ENCODE assay signal across 11 cellular contexts in the genomic region with DNA sequence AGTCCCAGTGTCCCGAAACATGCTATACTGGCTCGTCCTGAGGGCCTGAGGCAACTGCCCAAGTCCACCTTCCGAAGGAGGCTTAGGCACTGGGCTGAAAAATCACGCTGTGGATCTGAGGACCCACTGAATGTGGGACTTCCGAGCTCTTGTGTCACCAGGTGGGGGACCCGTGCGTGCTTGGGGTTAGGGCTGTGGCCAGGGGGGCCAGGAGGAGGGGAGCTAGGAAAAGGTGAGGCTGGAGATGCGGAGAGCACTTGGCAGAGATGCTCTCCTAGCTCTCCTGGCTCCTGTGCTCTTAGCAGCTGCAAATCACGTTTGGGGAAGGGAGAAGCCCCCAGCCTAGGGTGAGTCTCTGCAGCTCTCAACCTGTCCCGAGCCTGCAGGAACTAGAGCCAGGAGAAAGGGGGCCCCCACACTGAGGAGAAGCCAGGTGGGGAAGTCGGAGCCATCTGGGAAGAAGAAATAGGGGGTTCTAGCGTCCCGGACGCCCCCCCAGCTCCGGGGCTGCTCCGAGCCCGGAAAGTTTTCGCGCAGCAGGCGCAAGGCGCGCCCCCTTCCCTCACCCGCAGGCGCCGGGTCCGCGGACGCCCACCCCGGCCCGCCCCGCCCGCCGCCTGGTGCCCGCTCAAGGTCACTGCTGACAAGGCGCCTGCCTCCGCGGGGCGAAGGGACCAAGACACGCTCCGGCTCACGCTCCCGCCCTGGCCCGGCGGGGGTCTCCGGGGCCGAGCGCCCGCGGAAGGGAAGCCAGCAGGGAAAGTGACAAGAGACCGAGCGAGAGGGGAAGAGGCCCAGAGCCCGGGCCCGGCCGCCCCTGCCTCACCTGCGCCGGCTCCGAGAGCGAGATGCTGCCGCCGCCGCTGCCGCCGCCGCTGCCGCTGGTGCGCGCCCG.
DNase-seq lines count a peak whose midpoint lies in the region; ATAC-seq, FAIRE-seq and TF ChIP-seq lines count a peak whose summit lies in the region.
"Had no signal": no experiment of that assay in that cellular context is flagged by ENCODE, and none has a peak within 500 bp of the region (broad histone marks: within the 10 kb centered on the region; RNA-seq: fewer than 3 reads in every experiment).

No MANE protein-coding gene starts in this region.

- H3K18ac ChIP-seq in mesendoderm (ENCODE audit: low read length), result no peak overlapping the region

- ATAC-seq in HepG2, result no peak
- ATAC-seq in right lobe of liver, result no peak
- no peak for ATAC-seq in GM19467 (IDR thresholded peaks at IDR 0.05; ENCODE audit: unreplicated experiment)

- no peak overlapping the region for H2AK5ac ChIP-seq in mesendoderm (ENCODE audit: low read length)

- no TSS peak for BruUV-seq in HepG2 (replicated peaks; lab: Mats Ljungman, UMichigan)

- peaks cover 8 to 45% of the 10 kb centered on the region in 2 experiments for H3K27me3 ChIP-seq in HepG2 (ENCODE audit: control insufficient read depth in 1 of 2, insufficient read depth in 2 of 2, low read length in 2 of 2)
- peaks cover 0 to 11% of the 10 kb centered on the region in 2 donors for H3K27me3 ChIP-seq in right lobe of liver
- peaks cover 4% of the 10 kb centered on the region for H3K27me3 ChIP-seq in mesendoderm (ENCODE audit: insufficient read depth, low read length, poor library complexity)
- H3K27me3 ChIP-seq in uterus, result no peaks in the 10 kb centered on the region

- no peak for TF ChIP-seq RAD21 in HepG2 (CRISPR knock-in tag; IDR thresholded peaks at IDR 0.05)

- H4K5ac ChIP-seq in mesendoderm (ENCODE audit: low read length), result no peak overlapping the region

- H4K20me1 ChIP-seq in HepG2 (ENCODE audit: insufficient read depth, low read length), result no peaks in the 10 kb centered on the region

- POLR2A ChIA-PET in HepG2 (lab: Yijun Ruan, JAX), result no interaction called here

- no peaks in the 10 kb centered on the region for H3K4me1 ChIP-seq in HepG2 (ENCODE audit: insufficient read depth, low read length)
- peaks cover 0 to 5% (median 0%) of the 10 kb centered on the region in 4 donors for H3K4me1 ChIP-seq in right lobe of liver
- no peaks in the 10 kb centered on the region for H3K4me1 ChIP-seq in mesendoderm (ENCODE audit: control insufficient read depth, low read depth, low read length)
- peaks cover 0 to 11% of the 10 kb centered on the region in 2 donors for H3K4me1 ChIP-seq in uterus

- no peak overlapping the region for H3K56ac ChIP-seq in mesendoderm (ENCODE audit: low read length)

- DNase-seq in HepG2 (ENCODE audit: low spot score) (no peak), right lobe of liver (no peak), astrocyte of the hippocampus (ENCODE audit: low read depth, low spot score) (peak; percentile 32), mesendoderm (peak; percentile 39), uterus (no peak), A172 (ENCODE audit: low spot score) (no peak), DMS153 (lab: John Stamatoyannopoulos, UW) (no peak)
- DNase-seq: Calu3; stimulated activated CD4-positive, alpha-beta T cell treated with anti-CD3 and anti-CD28 coated beads, Interleukin-1b, Interleukin-23, amount 100 ng/mL, for 48 hours had no signal

- H2BK15ac ChIP-seq in mesendoderm (replicated peaks; ENCODE audit: low read depth), result no peak overlapping the region

- TF ChIP-seq POLR2A in HepG2 (IDR thresholded peaks at IDR 0.05; ENCODE audit: insufficient read depth in 1 of 2, low read depth in 2 of 2, low read length in 2 of 2) (no peak), right lobe of liver (IDR thresholded peaks at IDR 0.05) (no peak), uterus (IDR thresholded peaks at IDR 0.05) (no peak)

- no peak overlapping the region for H2BK5ac ChIP-seq in mesendoderm (ENCODE audit: low read length)

- no peak overlapping the region for H2AFZ ChIP-seq in HepG2 (ENCODE audit: low read length)

- no peak overlapping the region for H4K8ac ChIP-seq in mesendoderm (ENCODE audit: low read depth, low read length)

- WGBS in HepG2 (ENCODE audit: low lambda C conversion rate), result 12% methylated on average over 20 of the region's 68 CpGs
- WGBS in right lobe of liver (ENCODE audit: insufficient coverage, low coverage, low lambda C conversion rate, missing lambda C conversion rate), result 13% methylated on average over 22 of the region's 68 CpGs
- WGBS in mesendoderm (ENCODE audit: extremely low coverage, insufficient coverage, low lambda C conversion rate), result no CpG with 5 or more reads among the region's 68 CpGs

- H3K36me3 ChIP-seq in HepG2 (replicated peaks in 1 of 2; ENCODE audit: control insufficient read depth in 1 of 2, insufficient read depth in 2 of 2, low read length in 2 of 2) (no peaks in the 10 kb centered on the region), right lobe of liver (no peaks in the 10 kb centered on the region), mesendoderm (ENCODE audit: control insufficient read depth, insufficient read depth, low read length) (no peaks in the 10 kb centered on the region), uterus (no peaks in the 10 kb centered on the region)
- H3K36me3 ChIP-seq: upper lobe of left lung had no signal

- no peak overlapping the region for H3K4ac ChIP-seq in mesendoderm (ENCODE audit: low read depth, low read length)

- CTCF ChIA-PET in HepG2 (lab: Yijun Ruan, JAX; ENCODE audit: low intra/inter-chr PET ratio, low total read pairs), result no interaction called here

- no peak for FAIRE-seq in HepG2 (lab: Jason Lieb, UNC)

- H3K79me1 ChIP-seq in mesendoderm (ENCODE audit: low read length), result no peaks in the 10 kb centered on the region

- intact Hi-C loops in HepG2 (cut with micrococcal nuclease; ENCODE audit: unreplicated experiment) (no loop called here), right lobe of liver (cut with DNase I) (no loop called here), uterus (cut with DNase I; ENCODE audit: low total_unique reads) (no loop called here)

- H2BK120ac ChIP-seq in mesendoderm (ENCODE audit: low read depth, low read length), result no peak overlapping the region

- H3K27ac ChIP-seq in HepG2 (ENCODE audit: extremely low read length, insufficient read depth, low read length), result no peak overlapping the region
- no peak overlapping the region for H3K27ac ChIP-seq in right lobe of liver
- H3K27ac ChIP-seq in mesendoderm (ENCODE audit: low read depth, low read length), result no peak overlapping the region
- peak overlapping the region; percentile 46 to 56 for H3K27ac ChIP-seq in uterus
- H3K27ac ChIP-seq: upper lobe of left lung had no signal

- H3K9ac ChIP-seq in HepG2 (ENCODE audit: insufficient read depth, low read depth, low read length), result no peak overlapping the region
- H3K9ac ChIP-seq in mesendoderm (ENCODE audit: low read length), result peak overlapping the region; percentile 38

- H3K9me3 ChIP-seq in HepG2 (ENCODE audit: low read length) (no peaks in the 10 kb centered on the region), right lobe of liver (no peaks in the 10 kb centered on the region), uterus (no peaks in the 10 kb centered on the region)
- H3K9me3 ChIP-seq: upper lobe of left lung had no signal

- TF ChIP-seq CTCF in HepG2 (CRISPR knock-in tag; IDR thresholded peaks at IDR 0.05), result no peak
- no peak for TF ChIP-seq CTCF in right lobe of liver (IDR thresholded peaks at IDR 0.05)
- TF ChIP-seq CTCF in uterus (IDR thresholded peaks at IDR 0.05), result peak in 1 of 4 experiments; percentile 31

- TF ChIP-seq EP300 in HepG2 (IDR thresholded peaks at IDR 0.05; ENCODE audit: low read depth in 2 of 2, low read length in 2 of 2) (no peak), HepG2 (CRISPR knock-in tag; IDR thresholded peaks at IDR 0.05; ENCODE audit: borderline replicate concordance) (no peak)

- no peak overlapping the region for H3K23ac ChIP-seq in mesendoderm (ENCODE audit: low read length)

- H3K79me2 ChIP-seq in HepG2 (ENCODE audit: insufficient read depth, low read length) (no peaks in the 10 kb centered on the region), mesendoderm (ENCODE audit: control insufficient read depth, insufficient read depth, low read length) (no peaks in the 10 kb centered on the region)

- H3K4me3 ChIP-seq in HepG2 (replicated peaks in 1 of 3; ENCODE audit: insufficient read depth in 1 of 3, low read depth in 2 of 3, low read length in 3 of 3) (no peak overlapping the region; a peak in 1 of 6 replicates), right lobe of liver (no peak overlapping the region), mesendoderm (ENCODE audit: low read length) (no peak overlapping the region), uterus (peak overlapping the region; percentile 27 to 36)

- in situ Hi-C loops in HepG2 (cut with HindIII; ENCODE audit: extremely low pct_ligation_motif_present, low pct_unique_long_range_greater_than_20kb), result no loop called here

- H3K4me2 ChIP-seq in HepG2 (ENCODE audit: low read depth, low read length) (no peak overlapping the region), mesendoderm (ENCODE audit: low read length) (peak overlapping the region; percentile 46)

TF ChIP-seq in HepG2, 621 proteins besides CTCF, POLR2A, EP300 and RAD21 (continues in another document):
- TF ChIP-seq, protein P1, sequence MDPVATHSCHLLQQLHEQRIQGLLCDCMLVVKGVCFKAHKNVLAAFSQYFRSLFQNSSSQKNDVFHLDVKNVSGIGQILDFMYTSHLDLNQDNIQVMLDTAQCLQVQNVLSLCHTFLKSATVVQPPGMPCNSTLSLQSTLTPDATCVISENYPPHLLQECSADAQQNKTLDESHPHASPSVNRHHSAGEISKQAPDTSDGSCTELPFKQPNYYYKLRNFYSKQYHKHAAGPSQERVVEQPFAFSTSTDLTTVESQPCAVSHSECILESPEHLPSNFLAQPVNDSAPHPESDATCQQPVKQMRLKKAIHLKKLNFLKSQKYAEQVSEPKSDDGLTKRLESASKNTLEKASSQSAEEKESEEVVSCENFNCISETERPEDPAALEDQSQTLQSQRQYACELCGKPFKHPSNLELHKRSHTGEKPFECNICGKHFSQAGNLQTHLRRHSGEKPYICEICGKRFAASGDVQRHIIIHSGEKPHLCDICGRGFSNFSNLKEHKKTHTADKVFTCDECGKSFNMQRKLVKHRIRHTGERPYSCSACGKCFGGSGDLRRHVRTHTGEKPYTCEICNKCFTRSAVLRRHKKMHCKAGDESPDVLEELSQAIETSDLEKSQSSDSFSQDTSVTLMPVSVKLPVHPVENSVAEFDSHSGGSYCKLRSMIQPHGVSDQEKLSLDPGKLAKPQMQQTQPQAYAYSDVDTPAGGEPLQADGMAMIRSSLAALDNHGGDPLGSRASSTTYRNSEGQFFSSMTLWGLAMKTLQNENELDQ (CRISPR knock-in tag; IDR thresholded peaks at IDR 0.05; ENCODE audit: borderline replicate concordance), result no peak
- TF ChIP-seq HNRNPLL (IDR thresholded peaks at IDR 0.05; ENCODE audit: low read depth, low read length, poor library complexity, severe bottlenecking) (peak; percentile 18), FOXP1 (IDR thresholded peaks at IDR 0.05) (no peak), FOXP1 (CRISPR knock-in tag; IDR thresholded peaks at IDR 0.05) (no peak)

Comparison
In these comparisons a context has a peak if more than half of its experiments do, and no peak if none do; other contexts are left out.
1. DNase-seq: peak in astrocyte of the hippocampus (single experiment) and mesendoderm (single experiment); none in HepG2 (single experiment), right lobe of liver (0 of 3), uterus (0 of 2), A172 (single experiment) and DMS153 (single experiment).
2. H3K27ac ChIP-seq: peak in uterus (2 of 2); none in HepG2 (single experiment), right lobe of liver (0 of 3) and mesendoderm (single experiment).
3. H3K4me3 ChIP-seq: peak in uterus (2 of 2); none in HepG2 (0 of 3), right lobe of liver (0 of 3) and mesendoderm (single experiment).